8 cellular contexts compared by ENCODE assay signal in the genomic region with DNA sequence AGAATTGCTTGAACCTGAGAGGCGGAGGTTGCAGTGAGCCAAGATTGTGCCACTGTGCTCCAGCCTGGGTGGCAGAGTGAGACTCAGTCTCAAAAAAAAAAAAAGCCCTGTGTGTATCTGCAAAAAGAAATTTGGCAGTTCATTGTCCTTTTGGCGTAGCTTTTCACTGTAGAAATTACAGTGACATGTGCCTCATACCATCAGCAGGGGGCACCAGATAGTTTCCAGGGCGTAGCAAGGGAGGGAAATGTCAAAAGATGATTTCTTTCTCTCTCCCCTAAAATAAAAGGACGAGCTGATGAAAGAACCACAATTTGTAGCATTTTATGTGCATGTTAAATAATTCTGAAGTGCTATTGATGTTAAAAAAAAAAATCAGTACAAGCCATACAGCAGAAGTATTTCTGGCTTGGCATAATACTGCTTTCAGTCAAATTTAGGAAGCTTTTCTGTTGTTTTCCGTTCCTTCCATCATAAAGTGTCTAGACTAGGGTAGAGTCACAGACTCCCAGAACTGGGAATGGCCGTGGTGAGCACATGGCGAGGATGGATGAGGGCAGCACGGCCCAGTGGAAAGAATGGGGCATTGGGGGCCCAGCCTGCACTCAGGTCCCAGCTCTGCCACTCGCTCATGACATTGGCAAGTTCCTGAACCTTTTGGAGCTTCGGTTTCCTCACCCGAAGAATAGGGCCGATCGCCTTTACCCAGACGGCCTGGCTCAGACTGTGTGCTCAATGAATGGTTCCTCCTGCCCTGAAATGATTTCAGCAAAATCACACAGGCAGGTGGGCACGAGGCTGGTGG. TPM values are rescaled to one million over a fixed set of nuclear protein-coding genes. Genes with fewer than 3 reads are reported as not detected.
DNase-seq lines count a peak whose midpoint lies in the region; ATAC-seq, FAIRE-seq and TF ChIP-seq lines count a peak whose summit lies in the region.

No MANE protein-coding gene starts in this region.

- no peak for TF ChIP-seq EP300 in A549 (IDR thresholded peaks at IDR 0.05)

- ATAC-seq in A549 (peak in 1 of 2 experiments; percentile 26; a peak in 2 of 6 replicates), upper lobe of right lung (peak; percentile 41), GM21528 (IDR thresholded peaks at IDR 0.05; ENCODE audit: low FRiP score, unreplicated experiment) (no peak)

- H3K9me3 ChIP-seq in A549 (no peaks in the 10 kb centered on the region), upper lobe of right lung (no peaks in the 10 kb centered on the region)

- H3K27ac Mint-ChIP-seq in activated CD4-positive, alpha-beta T cell treated with anti-CD3 and anti-CD28 coated beads, Interleukin-2, amount 10 ng/mL, durations not matched to agents 24 days and 14 days = peak overlapping the region; percentile 100

- intact Hi-C loops in activated CD4-positive, alpha-beta T cell treated with anti-CD3 and anti-CD28 coated beads, Interleukin-2, amount 10 ng/mL, durations not matched to agents 24 days and 14 days (cut with micrococcal nuclease) = loop anchor here (1.0 to 5.0 kb wide), 3 partner anchors 275 to 568 kb away; no protein-coding TSS in a partner anchor
- intact Hi-C loops in upper lobe of right lung (cut with DNase I) = loop anchor here (5.0 kb wide), 1 partner anchor 285 kb away; no protein-coding TSS in a partner anchor

- POLR2A ChIA-PET in A549 (lab: Yijun Ruan, JAX) = interaction anchor here (0.7 to 1.2 kb wide), 5 partner anchors 287 to 584 kb away, joined by 3 to 7 read pairs (median 4); partner anchors contain the start of genes TIMM22 and VPS53

- no peak for FAIRE-seq in A549 (lab: Jason Lieb, UNC)

- peaks cover 77% of the 10 kb centered on the region for H3K4me1 Mint-ChIP-seq in activated CD4-positive, alpha-beta T cell treated with anti-CD3 and anti-CD28 coated beads, Interleukin-2, amount 10 ng/mL, durations not matched to agents 24 days and 14 days

- H3K27ac ChIP-seq in A549 = peak overlapping the region in 1 of 2 experiments; percentile 14; a peak in 1 of 6 replicates
- no peak overlapping the region for H3K27ac ChIP-seq in upper lobe of right lung

- peaks cover 52% of the 10 kb centered on the region for H3K36me3 Mint-ChIP-seq in activated CD4-positive, alpha-beta T cell treated with anti-CD3 and anti-CD28 coated beads, Interleukin-2, amount 10 ng/mL, durations not matched to agents 24 days and 14 days (ENCODE audit: low read depth)

- H3K4me3 Mint-ChIP-seq in activated CD4-positive, alpha-beta T cell treated with anti-CD3 and anti-CD28 coated beads, Interleukin-2, amount 10 ng/mL, durations not matched to agents 24 days and 14 days = peak overlapping the region; percentile 93

- 48% methylated on average over 15 of the region's 15 CpGs for WGBS in A549 (ENCODE audit: missing lambda C conversion rate)

- H3K4me3 ChIP-seq in A549 (no peak overlapping the region), GM12865 (ENCODE audit: low read depth, low read length) (no peak overlapping the region), upper lobe of right lung (no peak overlapping the region)

- H3K36me3 ChIP-seq in upper lobe of right lung = no peaks in the 10 kb centered on the region

- TF ChIP-seq CTCF in A549 (IDR thresholded peaks at IDR 0.05) (peak; percentile 98), GM12865 (IDR thresholded peaks at IDR 0.05; ENCODE audit: insufficient read depth, low read depth, low read length, missing control alignments) (peak; percentile 77), upper lobe of right lung (IDR thresholded peaks at IDR 0.05) (peak; percentile 83)

- TF ChIP-seq RAD21 in A549 (conservative IDR thresholded peaks at IDR 0.05 in 1 of 2, IDR thresholded peaks at IDR 0.05 in 1 of 2) = peak; percentile 93 to 97

- H3K27me3 ChIP-seq in upper lobe of right lung = no peaks in the 10 kb centered on the region

- DNase-seq in A549 (ENCODE audit: low read depth in 1 of 2, low spot score in 1 of 2) (peak; percentile 63 to 70), GM12865 (ENCODE audit: low read depth) (peak; percentile 74), NCI-H2196 treated with DMSO at 0.1 percent for 48 hours (lab: John Stamatoyannopoulos, UW; ENCODE audit: unreplicated experiment) (peak; percentile 24), myocyte (ENCODE audit: low read depth) (peak; percentile 68), upper lobe of right lung (no peak)
- DNase-seq in activated CD4-positive, alpha-beta T cell treated with anti-CD3 and anti-CD28 coated beads, Interleukin-2, amount 10 ng/mL, durations not matched to agents 24 days and 14 days = peak; percentile 91
- DNase-seq in effector CD4-positive, alpha-beta T cell = peak; percentile 61

- CTCF ChIA-PET in A549 (lab: Yijun Ruan, JAX) = interaction anchor here (0.6 to 3.3 kb wide), 98 partner anchors 12 to 732 kb away, joined by 3 to 410 read pairs (median 5); partner anchors contain the start of genes GLOD4, MRM3, NXN and RFLNB

- H3K27me3 Mint-ChIP-seq in activated CD4-positive, alpha-beta T cell treated with anti-CD3 and anti-CD28 coated beads, Interleukin-2, amount 10 ng/mL, durations not matched to agents 24 days and 14 days = peaks cover 5% of the 10 kb centered on the region

- no peak overlapping the region for H3K4me2 ChIP-seq in A549

- H3K4me1 ChIP-seq in A549 (peaks cover 21% of the 10 kb centered on the region), upper lobe of right lung (peaks cover 23% of the 10 kb centered on the region)

- no peak for TF ChIP-seq POLR2A in A549 (IDR thresholded peaks at IDR 0.05; ENCODE audit: low read length)

- peaks cover 3% of the 10 kb centered on the region for H3K9me3 Mint-ChIP-seq in activated CD4-positive, alpha-beta T cell treated with anti-CD3 and anti-CD28 coated beads, Interleukin-2, amount 10 ng/mL, durations not matched to agents 24 days and 14 days

TF ChIP-seq in A549, 52 proteins besides CTCF, POLR2A, EP300 and RAD21:
- TF ChIP-seq TFCP2L1 (CRISPR knock-in tag; IDR thresholded peaks at IDR 0.05) (no peak), HES2 (IDR thresholded peaks at IDR 0.05) (no peak), TP53 (CRISPR knock-in tag; IDR thresholded peaks at IDR 0.05) (no peak), ZSCAN20 (CRISPR knock-in tag; IDR thresholded peaks at IDR 0.05) (no peak), ESRRA (IDR thresholded peaks at IDR 0.05; ENCODE audit: borderline replicate concordance, low read length) (no peak), MAFK (IDR thresholded peaks at IDR 0.05; ENCODE audit: partially characterized antibody) (no peak), KDM1A (IDR thresholded peaks at IDR 0.05; ENCODE audit: low read depth) (no peak), SMC3 (IDR thresholded peaks at IDR 0.05) (peak; percentile 96), POLR2AphosphoS2 (conservative IDR thresholded peaks at IDR 0.05; ENCODE audit: low read length) (no peak), FOSB (CRISPR knock-in tag; IDR thresholded peaks at IDR 0.05) (no peak), MAX (IDR thresholded peaks at IDR 0.05) (0 out of 2 replicates have a peak, but pooled peaks have one; percentile 42), ZNF302 (CRISPR knock-in tag; IDR thresholded peaks at IDR 0.05) (no peak), E2F6 (IDR thresholded peaks at IDR 0.05; ENCODE audit: borderline replicate concordance, low read depth) (no peak), EHMT2 (IDR thresholded peaks at IDR 0.05; ENCODE audit: low read depth) (no peak), ZC3H11A (IDR thresholded peaks at IDR 0.05) (no peak), CEBPB (IDR thresholded peaks at IDR 0.05) (no peak)

RNA-seq across cellular contexts. Expression of gene RFLNB, which starts 33.3 kb away (rescaled TPM):
- 10.7 and 11.7 TPM in 2 replicates for polyA plus RNA-seq in A549 (2011; rRNA removed)
- 9.3 and 13.6 TPM in 2 replicates for polyA plus RNA-seq in A549 (2012; cell fraction: cytosol; rRNA removed)
- polyA plus RNA-seq in A549 (2012; cell fraction: nucleus; rRNA removed) = 7.2 and 9.0 TPM in 2 replicates
- polyA plus RNA-seq in A549 (2017; fragmentation: RNase III; extraction: RNeasy Plus Mini Kit Qiagen cat#74134 plus additional on column Dnase treatment) = 29.9 to 32.2 TPM (median 31.4 TPM) in 3 replicates
- polyA minus RNA-seq in A549 (2011; rRNA and poly(A)+ RNA removed) = 7.4 and 9.3 TPM in 2 replicates
- 91.3 and 93.4 TPM in 2 replicates for total RNA-seq in activated CD4-positive, alpha-beta T cell treated with anti-CD3 and anti-CD28 coated beads, Interleukin-2, amount 10 ng/mL, durations not matched to agents 24 days and 14 days
- 20.5 and 25.0 TPM in 2 replicates for total RNA-seq in myocyte
- polyA plus RNA-seq in myocyte (2012) = 25.9 TPM
- total RNA-seq in upper lobe of right lung = 31.0 TPM

RNA-seq across cellular contexts. Expression of gene RPH3AL, which starts 59.8 kb away (rescaled TPM):
- polyA plus RNA-seq in A549 (2011; rRNA removed) (29.6 and 31.1 TPM in 2 replicates), A549 (2017; fragmentation: RNase III; extraction: RNeasy Plus Mini Kit Qiagen cat#74134 plus additional on column Dnase treatment) (20.0 to 27.4 TPM (median 23.3 TPM) in 3 replicates)
- 18.3 and 24.8 TPM in 2 replicates for polyA plus RNA-seq in A549 (2012; cell fraction: cytosol; rRNA removed)
- 36.1 and 36.4 TPM in 2 replicates for polyA plus RNA-seq in A549 (2012; cell fraction: nucleus; rRNA removed)
- 71.4 and 90.3 TPM in 2 replicates for polyA minus RNA-seq in A549 (2011; rRNA and poly(A)+ RNA removed)
- 2.5 and 3.7 TPM in 2 replicates for total RNA-seq in activated CD4-positive, alpha-beta T cell treated with anti-CD3 and anti-CD28 coated beads, Interleukin-2, amount 10 ng/mL, durations not matched to agents 24 days and 14 days
- total RNA-seq in myocyte (24.3 and 26.0 TPM in 2 replicates), upper lobe of right lung (33.3 TPM)
- 20.9 TPM for polyA plus RNA-seq in myocyte (2012)
